ENCODE assay signal across 8 cellular contexts in genomic region chr9:132406554-132407122, GRCh38. TPM values are rescaled to one million over a fixed set of nuclear protein-coding genes. Genes with fewer than 3 reads are reported as not detected.
DNase-seq lines count a peak whose midpoint lies in the region; ATAC-seq, FAIRE-seq and TF ChIP-seq lines count a peak whose summit lies in the region.

TSS of gene TTF1 (minus strand) at chr9:132406840. CDS start at chr9:132402821, 4,019 bp downstream.

- TF ChIP-seq POLR2A in H54 (IDR thresholded peaks at IDR 0.05; ENCODE audit: low read depth, low read length): peak; percentile 37; the same call in 1 of the 2 replicates

- TF ChIP-seq CTCF in DND-41 (IDR thresholded peaks at IDR 0.05; ENCODE audit: borderline replicate concordance, extremely low read depth, low read length, poor library complexity, severe bottlenecking): no peak
- TF ChIP-seq CTCF in Loucy (conservative IDR thresholded peaks at IDR 0.05; ENCODE audit: low read length): no peak
- no peak for TF ChIP-seq CTCF in RWPE1 (conservative IDR thresholded peaks at IDR 0.05; ENCODE audit: low read depth)
- no peak for TF ChIP-seq CTCF in natural killer cell (IDR thresholded peaks at IDR 0.05)

- H2AFZ ChIP-seq in DND-41 (ENCODE audit: low read depth, low read length) (peak within 1 kb of the TSS; percentile 71), Loucy (ENCODE audit: low read length) (no peak within 1 kb of the TSS)

- H3K27ac Mint-ChIP-seq in natural killer cell: peak within 1 kb of the TSS; percentile 85 to 94
- peak within 1 kb of the TSS; percentile 92 for H3K27ac Mint-ChIP-seq in stimulated activated naive B cell treated with anti-CD40 and anti-IgM and Interleukin-4, amounts not matched to agents 10 μg/mL and 1 μg/mL and 100 μg/mL, for 72 hours

- H3K9me3 ChIP-seq in DND-41 (ENCODE audit: insufficient read depth, low read length, severe bottlenecking): no peaks in the 10 kb centered on the region
- no peaks in the 10 kb centered on the region for H3K9me3 ChIP-seq in Loucy (ENCODE audit: insufficient read depth, low read depth, low read length)

- H4K20me1 ChIP-seq in DND-41 (ENCODE audit: insufficient read depth, low read length) (peaks cover 24% of the 10 kb centered on the region), Loucy (ENCODE audit: insufficient read depth, low read length, poor library complexity, severe bottlenecking) (peaks cover 30% of the 10 kb centered on the region)

- peak within 1 kb of the TSS; percentile 96 for H3K4me3 Mint-ChIP-seq in natural killer cell
- peak within 1 kb of the TSS; percentile 91 for H3K4me3 Mint-ChIP-seq in stimulated activated naive B cell treated with anti-CD40 and anti-IgM and Interleukin-4, amounts not matched to agents 10 μg/mL and 1 μg/mL and 100 μg/mL, for 72 hours

- POLR2A ChIA-PET in RWPE1 (lab: Yijun Ruan, JAX; ENCODE audit: low non-redundant PET): no interaction called here

- H3K36me3 ChIP-seq in DND-41 (ENCODE audit: insufficient read depth, low read length): peaks cover 22% of the 10 kb centered on the region
- peaks cover 15% of the 10 kb centered on the region for H3K36me3 ChIP-seq in Loucy (ENCODE audit: insufficient read depth, low read length)

- peaks cover 11% of the 10 kb centered on the region for H3K36me3 Mint-ChIP-seq in natural killer cell
- H3K36me3 Mint-ChIP-seq in stimulated activated naive B cell treated with anti-CD40 and anti-IgM and Interleukin-4, amounts not matched to agents 10 μg/mL and 1 μg/mL and 100 μg/mL, for 72 hours: peaks cover 18 to 33% of the 10 kb centered on the region in 2 donors

- peaks cover 39% of the 10 kb centered on the region for H3K79me2 ChIP-seq in DND-41 (ENCODE audit: insufficient read depth, low read length)
- H3K79me2 ChIP-seq in Loucy (ENCODE audit: insufficient read depth, low read length): peaks cover 41% of the 10 kb centered on the region

- ATAC-seq in DND-41 (ENCODE audit: insufficient read depth, low read depth) (peak; percentile 69), natural killer cell (peak; percentile 86 to 92 (median 91))
- peak; percentile 92 to 95 for ATAC-seq in stimulated activated naive B cell treated with anti-CD40 and anti-IgM and Interleukin-4, amounts not matched to agents 10 μg/mL and 1 μg/mL and 100 μg/mL, for 72 hours (replicated peaks)

- H3K4me3 ChIP-seq in DND-41 (ENCODE audit: low read depth in 1 of 2, low read length in 2 of 2) (peak within 1 kb of the TSS; percentile 79 to 89; a peak in 3 of 4 replicates), Loucy (ENCODE audit: low read length, poor library complexity, severe bottlenecking) (peak within 1 kb of the TSS; percentile 100)

- peak; percentile 94 for DNase-seq in DND-41
- DNase-seq in H54 (ENCODE audit: insufficient read length, low spot score): peak; percentile 99
- DNase-seq in RWPE1 (ENCODE audit: low spot score): peak; percentile 98
- peak; percentile 88 to 90 for DNase-seq in activated T-helper 1 cell treated with anti-CD3 and anti-CD28 coated beads, Interleukin-2, amount 50 U/mL, for 16 hours (ENCODE audit: low read depth in 1 of 2, low spot score in 1 of 2)
- DNase-seq in fibroblast of peridontal ligament (ENCODE audit: extremely low read depth): peak; percentile 88
- peak; percentile 88 for DNase-seq in natural killer cell
- peak; percentile 92 for DNase-seq in stimulated activated naive B cell treated with anti-CD40 and anti-IgM and Interleukin-4, amounts not matched to agents 10 μg/mL and 1 μg/mL and 100 μg/mL, for 72 hours

- H3K9me2 ChIP-seq in Loucy (replicated peaks; ENCODE audit: low read depth, low read length): no peaks in the 10 kb centered on the region

- peaks cover 9% of the 10 kb centered on the region for H3F3A ChIP-seq in Loucy (ENCODE audit: low read depth)

- CTCF ChIA-PET in RWPE1 (lab: Yijun Ruan, JAX): no interaction called here

- peaks cover 11 to 16% of the 10 kb centered on the region in 2 donors for H3K27me3 Mint-ChIP-seq in natural killer cell (ENCODE audit: low read depth in 2 of 2)
- peaks cover 0 to 8% of the 10 kb centered on the region in 2 donors for H3K27me3 Mint-ChIP-seq in stimulated activated naive B cell treated with anti-CD40 and anti-IgM and Interleukin-4, amounts not matched to agents 10 μg/mL and 1 μg/mL and 100 μg/mL, for 72 hours

- peak within 1 kb of the TSS; percentile 75 for H3K4me2 ChIP-seq in DND-41 (ENCODE audit: insufficient read depth, low read length)
- H3K4me2 ChIP-seq in Loucy (ENCODE audit: low read depth, low read length, poor library complexity, severe bottlenecking): peak within 1 kb of the TSS; percentile 100

- intact Hi-C loops in natural killer cell (cut with micrococcal nuclease): loop anchor here (5.0 to 10.0 kb wide), 2 partner anchors 52 to 496 kb away; partner anchors contain the start of gene SETX

- FAIRE-seq in H54 (lab: Jason Lieb, UNC): peak; percentile 93

- H3K9ac ChIP-seq in DND-41 (ENCODE audit: low read depth, low read length) (peak within 1 kb of the TSS; percentile 81), Loucy (ENCODE audit: low read depth, low read length, poor library complexity, severe bottlenecking) (peak within 1 kb of the TSS; percentile 96)

- H3K4me1 Mint-ChIP-seq in natural killer cell: peaks cover 49 to 55% of the 10 kb centered on the region in 2 donors
- peaks cover 39 to 56% of the 10 kb centered on the region in 2 donors for H3K4me1 Mint-ChIP-seq in stimulated activated naive B cell treated with anti-CD40 and anti-IgM and Interleukin-4, amounts not matched to agents 10 μg/mL and 1 μg/mL and 100 μg/mL, for 72 hours

- H3K27ac ChIP-seq in DND-41 (ENCODE audit: low read length) (peak within 1 kb of the TSS; percentile 94), RWPE1 (peak within 1 kb of the TSS; percentile 47)

- H3K4me1 ChIP-seq in DND-41 (ENCODE audit: insufficient read depth, low read length): peaks cover 44% of the 10 kb centered on the region
- H3K4me1 ChIP-seq in Loucy (ENCODE audit: insufficient read depth, low read length, poor library complexity, severe bottlenecking): peaks cover 39% of the 10 kb centered on the region

- H3K27me3 ChIP-seq in DND-41 (ENCODE audit: insufficient read depth, low read length, poor library complexity) (peaks cover 13% of the 10 kb centered on the region), Loucy (ENCODE audit: insufficient read depth, low read length, poor library complexity, severe bottlenecking) (peaks cover 7% of the 10 kb centered on the region)

- H3K9me3 Mint-ChIP-seq in natural killer cell: no peaks in the 10 kb centered on the region
- no peaks in the 10 kb centered on the region for H3K9me3 Mint-ChIP-seq in stimulated activated naive B cell treated with anti-CD40 and anti-IgM and Interleukin-4, amounts not matched to agents 10 μg/mL and 1 μg/mL and 100 μg/mL, for 72 hours

RNA-seq across cellular contexts. Expression of gene TTF1, which starts in this region (rescaled TPM):
- 10 to 100 TPM; 11.2 to 14.5 (median 12.9) TPM for total RNA-seq in natural killer cell

Comparison
In these comparisons a context has a peak if more than half of its experiments do, and no peak if none do; other contexts are left out.
1. Peak in every context shown above with its lines: DNase-seq, ATAC-seq, H3K4me3 ChIP-seq and H3K27ac ChIP-seq.